15 cellular contexts compared by ENCODE assay signal in genomic region chr21:46063227-46063626, GRCh38. TPM values are rescaled to one million over a fixed set of nuclear protein-coding genes. Genes with fewer than 3 reads are reported as not detected.
A peak's percentile ranks its signal among the peaks of the same experiment; 100 is the strongest.
DNase-seq lines count a peak whose midpoint lies in the region; ATAC-seq and TF ChIP-seq lines count a peak whose summit lies in the region.
"Had no signal": no experiment of that assay in that cellular context is flagged by ENCODE, and none has a peak within 500 bp of the region (broad histone marks: within the 10 kb centered on the region; RNA-seq: fewer than 3 reads in every experiment).

No MANE protein-coding gene starts in this region.

- H3K27me3 ChIP-seq in fibroblast of lung (ENCODE audit: control insufficient read depth, insufficient read depth, low read length) (no peaks in the 10 kb centered on the region), stomach (peaks cover 0 to 60% (median 8%) of the 10 kb centered on the region in 3 donors)
- H3K27me3 ChIP-seq in CD4-positive, alpha-beta T cell (ENCODE audit: control insufficient read depth, insufficient read depth, low read length), result peaks cover 26% of the 10 kb centered on the region
- H3K27me3 ChIP-seq: neural progenitor cell had no signal

- peaks cover 64% of the 10 kb centered on the region for H3K27me3 Mint-ChIP-seq in CD4-positive, alpha-beta T cell

- intact Hi-C loops in stomach (cut with DNase I; ENCODE audit: low total_unique reads), result no loop called here
- intact Hi-C loops in CD4-positive, alpha-beta T cell (cut with DNase I, micrococcal nuclease), result no loop called here

- in situ Hi-C loops in SK-MEL-5 (cut with HindIII; ENCODE audit: low pct_unique_long_range_greater_than_20kb, low sequenced_read_pairs), result no loop called here

- H4K20me1 ChIP-seq in fibroblast of lung (ENCODE audit: control insufficient read depth, extremely low read depth, insufficient read depth, low read length), result no peaks in the 10 kb centered on the region

- no peak overlapping the region for H2AFZ ChIP-seq in fibroblast of lung (ENCODE audit: low read length)
- H2AFZ ChIP-seq: neural progenitor cell had no signal

- TF ChIP-seq CTCF in HEK293 (tag by site-specific recombination; IDR thresholded peaks at IDR 0.05) (no peak), fibroblast of lung (conservative IDR thresholded peaks at IDR 0.05 in 1 of 2, IDR thresholded peaks at IDR 0.05 in 1 of 2; ENCODE audit: low read depth in 1 of 2, low read length in 2 of 2) (no peak), stomach (IDR thresholded peaks at IDR 0.05) (no peak)
- TF ChIP-seq CTCF in CD4-positive, alpha-beta T cell (IDR thresholded peaks at IDR 0.05), result no peak

- no peak for TF ChIP-seq EP300 in stomach (IDR thresholded peaks at IDR 0.05)

- peak; percentile 15 for DNase-seq in SK-MEL-5 (ENCODE audit: low read depth, low spot score)
- DNase-seq in fibroblast of lung (ENCODE audit: low read depth in 2 of 2), result peak in 1 of 2 donors; percentile 38
- no peak for DNase-seq in stomach
- DNase-seq in CD4-positive, alpha-beta T cell, result no peak
- DNase-seq in effector CD4-positive, alpha-beta T cell, result no peak
- DNase-seq: activated CD4-positive, alpha-beta T cell treated with anti-CD3 and anti-CD28 coated beads for 36 hours; activated naive CD4-positive, alpha-beta T cell treated with anti-CD3 and anti-CD28 coated beads, Interleukin-2, amount 10 ng/mL, durations not matched to agents 7 days and 5 days; foreskin melanocyte; NCI-H1417 treated with DMSO at 0.1 percent for 48 hours; NCI-H774; stimulated activated naive CD4-positive, alpha-beta T cell had no signal

- CTCF ChIA-PET in HEK293 (lab: Yijun Ruan, JAX), result no interaction called here
- CTCF ChIA-PET in CD4-positive, alpha-beta T cell (lab: Charles Lee), result no interaction called here

- no peaks in the 10 kb centered on the region for H3K9me3 Mint-ChIP-seq in CD4-positive, alpha-beta T cell

- H3K9me3 ChIP-seq in HEK293 (ENCODE audit: control insufficient read depth, insufficient read depth, low read depth, low read length) (no peaks in the 10 kb centered on the region), fibroblast of lung (ENCODE audit: control insufficient read depth, insufficient read depth, low read depth, low read length) (no peaks in the 10 kb centered on the region), stomach (peaks cover 0 to 21% (median 7%) of the 10 kb centered on the region in 4 donors)
- no peaks in the 10 kb centered on the region for H3K9me3 ChIP-seq in CD4-positive, alpha-beta T cell (ENCODE audit: control insufficient read depth, low read length)

- peaks cover 17% of the 10 kb centered on the region for H3K4me1 Mint-ChIP-seq in CD4-positive, alpha-beta T cell (ENCODE audit: low read depth)

- WGBS in stomach, 5 donors, result 79 to 85% (median 82%) methylated on average over 4 of the region's 4 CpGs

- no peak overlapping the region for H3K27ac ChIP-seq in HEK293 (ENCODE audit: extremely low read depth, low read depth, low read length)
- H3K27ac ChIP-seq in fibroblast of lung (ENCODE audit: insufficient read depth, low read length), result peak overlapping the region; percentile 84
- H3K27ac ChIP-seq in stomach, result peak overlapping the region in 3 of 5 donors; percentile 29 to 95 (median 87)
- H3K27ac ChIP-seq in CD4-positive, alpha-beta T cell (ENCODE audit: low read depth, low read length), result no peak overlapping the region
- H3K27ac ChIP-seq: neural progenitor cell had no signal

- no peaks in the 10 kb centered on the region for H3K36me3 Mint-ChIP-seq in CD4-positive, alpha-beta T cell (ENCODE audit: low read depth)
- H3K36me3 Mint-ChIP-seq: activated naive CD4-positive, alpha-beta T cell treated with anti-CD3 and anti-CD28 coated beads, Interleukin-2, amount 10 ng/mL, durations not matched to agents 7 days and 5 days had no signal

- no peak overlapping the region for H3K9ac ChIP-seq in fibroblast of lung (ENCODE audit: insufficient read depth, low read length)
- H3K9ac ChIP-seq: neural progenitor cell had no signal

- H3K79me2 ChIP-seq in fibroblast of lung (ENCODE audit: control insufficient read depth, insufficient read depth, low read length), result no peaks in the 10 kb centered on the region

- H3K36me3 ChIP-seq in HEK293 (ENCODE audit: control insufficient read depth in 2 of 2, insufficient read depth in 1 of 2, low read length in 2 of 2) (no peaks in the 10 kb centered on the region), fibroblast of lung (ENCODE audit: control insufficient read depth, insufficient read depth, low read length) (no peaks in the 10 kb centered on the region), stomach (no peaks in the 10 kb centered on the region)
- H3K36me3 ChIP-seq: neural progenitor cell had no signal

- no peak overlapping the region for H3K4me3 ChIP-seq in HEK293 (ENCODE audit: low read depth, low read length)
- H3K4me3 ChIP-seq in fibroblast of lung (replicated peaks in 1 of 4; ENCODE audit: control extremely low read depth in 1 of 4, insufficient read depth in 1 of 4, low read depth in 3 of 4, low read length in 4 of 4), result no peak overlapping the region
- no peak overlapping the region for H3K4me3 ChIP-seq in stomach
- H3K4me3 ChIP-seq: neural progenitor cell had no signal

- no peaks in the 10 kb centered on the region for H3K4me1 ChIP-seq in HEK293 (ENCODE audit: control insufficient read depth, insufficient read depth, low read length)
- H3K4me1 ChIP-seq in fibroblast of lung (ENCODE audit: control insufficient read depth, extremely low read depth, insufficient read depth, low read length), result peaks cover 44% of the 10 kb centered on the region
- peaks cover 24 to 38% (median 33%) of the 10 kb centered on the region in 4 donors for H3K4me1 ChIP-seq in stomach

- ATAC-seq in CD4-positive, alpha-beta T cell (ENCODE audit: poor library complexity), result no peak
- ATAC-seq in GM21526 (IDR thresholded peaks at IDR 0.05; ENCODE audit: low FRiP score, unreplicated experiment) (no peak), HG03457 (IDR thresholded peaks at IDR 0.05; ENCODE audit: unreplicated experiment) (no peak)
- ATAC-seq: activated CD4-positive, alpha-beta T cell treated with anti-CD3 and anti-CD28 coated beads for 36 hours had no signal

- no peak overlapping the region for H3K27ac Mint-ChIP-seq in CD4-positive, alpha-beta T cell
- H3K27ac Mint-ChIP-seq: activated CD4-positive, alpha-beta T cell treated with anti-CD3 and anti-CD28 coated beads for 36 hours; activated naive CD4-positive, alpha-beta T cell treated with anti-CD3 and anti-CD28 coated beads, Interleukin-2, amount 10 ng/mL, durations not matched to agents 7 days and 5 days; neural progenitor cell had no signal

- POLR2A ChIA-PET in HEK293 (lab: Yijun Ruan, JAX), result no interaction called here
- POLR2A ChIA-PET in CD4-positive, alpha-beta T cell (lab: Charles Lee), result no interaction called here

- no peak overlapping the region for H3K4me2 ChIP-seq in fibroblast of lung (ENCODE audit: extremely low read depth, insufficient read depth, low read length)
- H3K4me2 ChIP-seq: neural progenitor cell had no signal

- no peak for TF ChIP-seq POLR2A in stomach (IDR thresholded peaks at IDR 0.05)

- no peak overlapping the region for H3K4me3 Mint-ChIP-seq in CD4-positive, alpha-beta T cell
- H3K4me3 Mint-ChIP-seq: activated CD4-positive, alpha-beta T cell treated with anti-CD3 and anti-CD28 coated beads for 36 hours; activated naive CD4-positive, alpha-beta T cell treated with anti-CD3 and anti-CD28 coated beads, Interleukin-2, amount 10 ng/mL, durations not matched to agents 7 days and 5 days; neural progenitor cell had no signal

TF ChIP-seq in HEK293, 187 proteins besides CTCF, POLR2A, EP300 and RAD21 (continues in another document):
- TF ChIP-seq RBAK (tag by site-specific recombination; IDR thresholded peaks at IDR 0.05) (no peak), SETDB1 (IDR thresholded peaks at IDR 0.05; ENCODE audit: insufficient read length, low read length) (peak; percentile 82), SP2 (tag by site-specific recombination; IDR thresholded peaks at IDR 0.05) (peak; percentile 42), EGR2 (tag by site-specific recombination; IDR thresholded peaks at IDR 0.05; ENCODE audit: low read depth) (no peak), ZNF529 (tag by site-specific recombination; IDR thresholded peaks at IDR 0.05; ENCODE audit: insufficient replicate concordance) (no peak), ZSCAN30 (tag by site-specific recombination; IDR thresholded peaks at IDR 0.05) (no peak), ZNF398 (tag by site-specific recombination; IDR thresholded peaks at IDR 0.05) (no peak), ZNF391 (tag by site-specific recombination; IDR thresholded peaks at IDR 0.05; ENCODE audit: borderline replicate concordance, low read depth) (no peak), SCRT1 (tag by site-specific recombination; IDR thresholded peaks at IDR 0.05; ENCODE audit: borderline replicate concordance) (no peak)

RNA-seq across cellular contexts. Expression of gene COL6A2, which starts 34.7 kb away (rescaled TPM):
- total RNA-seq in SK-MEL-5 (2014; rRNA removed; shearing (Covaris generic)), result 21.3 and 24.0 TPM in 2 replicates
- 30.3 and 36.8 TPM in 2 replicates for polyA plus RNA-seq in SK-MEL-5 (2015; cell fraction: cytosol; rRNA removed)
- 63.6 and 64.5 TPM in 2 replicates for polyA plus RNA-seq in SK-MEL-5 (2015; cell fraction: nucleus; rRNA removed)
- total RNA-seq in fibroblast of lung, result 782 and 928 TPM in 2 replicates
- polyA plus RNA-seq in fibroblast of lung, result 346 and 702 TPM in 2 replicates
- 857 and 2,080 TPM in 2 replicates for polyA plus RNA-seq in fibroblast of lung (2012)
- polyA minus RNA-seq in fibroblast of lung (ENCODE audit: low replicate concordance), result 367 and 1,367 TPM in 2 replicates
- 1,000 to 10,000 TPM in 1 of 5 donors, 100 to 1,000 TPM in 4; 351 to 3,737 (median 491) TPM for total RNA-seq in stomach
- 100 to 1,000 TPM in 2 of 3 donors, 10 to 100 TPM in 1; 79.3 to 246 (median 113) TPM for polyA plus RNA-seq in stomach
- 10 to 100 TPM; 24.1 to 26.4 TPM for total RNA-seq in CD4-positive, alpha-beta T cell

Comparison
In these comparisons a context has a peak if more than half of its experiments do, and no peak if none do; other contexts are left out.
1. H3K27ac ChIP-seq: peak in fibroblast of lung (single experiment) and stomach (3 of 5); none in HEK293 (single experiment) and CD4-positive, alpha-beta T cell (single experiment).
2. RNA of gene COL6A2, which starts 34.7 kb away (total RNA-seq): 782 to 928 TPM in fibroblast of lung and 351 to 3,737 TPM in stomach; 24.1 to 26.4 TPM in CD4-positive, alpha-beta T cell and 21.3 to 24.0 TPM in SK-MEL-5; every median in the first group is over 10 times any median in the second.